ENCODE assay signal across 25 cellular contexts in the genomic region with DNA sequence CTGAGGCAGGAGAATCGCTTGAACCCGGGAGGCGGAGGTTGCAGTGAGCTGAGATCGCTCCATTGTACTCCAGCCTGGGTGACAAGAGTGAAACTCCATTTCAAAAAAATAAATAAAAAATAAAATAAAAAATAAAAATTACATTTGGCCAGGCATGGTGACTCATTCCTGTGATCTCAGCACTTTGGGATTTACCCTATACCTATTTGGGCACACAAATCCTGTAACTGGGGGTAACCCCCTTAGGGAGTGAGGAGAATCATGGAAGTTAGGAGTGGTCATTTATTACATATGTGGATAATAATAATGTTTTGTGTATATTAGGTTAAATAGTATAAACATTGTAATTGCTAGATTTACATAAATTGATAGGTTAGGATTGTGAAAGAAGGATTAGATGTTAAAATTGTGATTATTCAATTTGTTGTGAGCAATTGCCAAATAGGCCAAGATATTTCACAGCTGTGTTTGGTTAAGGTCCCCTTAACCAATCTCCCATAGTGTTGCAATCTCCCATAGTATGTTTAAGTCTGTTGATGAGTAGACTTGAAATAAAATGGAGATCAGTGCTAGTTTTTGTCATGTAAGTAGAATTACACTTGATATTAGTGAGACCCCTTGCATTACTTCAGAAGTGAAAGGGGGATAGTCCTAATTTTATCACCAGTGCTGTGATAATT. TPM values are rescaled to one million over a fixed set of nuclear protein-coding genes. Genes with fewer than 3 reads are reported as not detected.
A peak's percentile ranks its signal among the peaks of the same experiment; 100 is the strongest.
DNase-seq lines count a peak whose midpoint lies in the region; TF ChIP-seq lines count a peak whose summit lies in the region.
"Had no signal": no experiment of that assay in that cellular context is flagged by ENCODE, and none has a peak within 500 bp of the region (broad histone marks: within the 10 kb centered on the region; RNA-seq: fewer than 3 reads in every experiment).

No MANE protein-coding gene starts in this region.

- WGBS in prostate gland: 100% methylated on average over 4 of the region's 4 CpGs

- TF ChIP-seq CTCF in neutrophil (IDR thresholded peaks at IDR 0.05) (no peak), prostate gland (IDR thresholded peaks at IDR 0.05) (no peak)

- H3K27ac ChIP-seq in neutrophil (peak overlapping the region; percentile 30), prostate gland (no peak overlapping the region)
- H3K27ac ChIP-seq: foreskin keratinocyte, heart right ventricle, suprapubic skin, upper lobe of right lung, VCaP had no signal

- H3K4me3 ChIP-seq in neutrophil (ENCODE audit: low read depth in 1 of 2, low read length in 1 of 2) (no peak overlapping the region), prostate gland (no peak overlapping the region)
- H3K4me3 ChIP-seq: heart right ventricle, lung, suprapubic skin, upper lobe of right lung had no signal

- no peak for TF ChIP-seq POLR2A in prostate gland (IDR thresholded peaks at IDR 0.05)

- H3K36me3 ChIP-seq in neutrophil: no peaks in the 10 kb centered on the region
- no peaks in the 10 kb centered on the region for H3K36me3 ChIP-seq in prostate gland
- H3K36me3 ChIP-seq: suprapubic skin, upper lobe of right lung had no signal

- intact Hi-C loops in prostate gland (cut with DNase I): no loop called here

- peaks cover 5% of the 10 kb centered on the region for H3K9me3 ChIP-seq in neutrophil
- no peaks in the 10 kb centered on the region for H3K9me3 ChIP-seq in prostate gland
- H3K9me3 ChIP-seq: suprapubic skin, upper lobe of right lung had no signal

- H3K27me3 ChIP-seq in neutrophil: no peaks in the 10 kb centered on the region
- H3K27me3 ChIP-seq in prostate gland (replicated peaks; ENCODE audit: insufficient read depth): no peaks in the 10 kb centered on the region
- H3K27me3 ChIP-seq: foreskin keratinocyte, heart right ventricle, suprapubic skin, upper lobe of right lung had no signal

- DNase-seq in ELR (ENCODE audit: low read depth): peak; percentile 53
- peak; percentile 13 for DNase-seq in NCI-H226
- peak; percentile 73 for DNase-seq in fibroblast of peridontal ligament (ENCODE audit: extremely low read depth)
- no peak for DNase-seq in activated CD4-positive, alpha-beta T cell treated with anti-CD3 and anti-CD28 coated beads, Interleukin-2, amount 50 U/mL, for 48 hours
- DNase-seq in NCI-H2081 treated with DMSO at 0.1 percent for 48 hours (lab: John Stamatoyannopoulos, UW): no peak
- DNase-seq in prostate gland (ENCODE audit: low spot score): no peak
- DNase-seq: activated CD4-positive, alpha-beta T cell treated with anti-CD3 and anti-CD28 coated beads for 48 hours; activated gamma-delta T cell; activated naive CD8-positive, alpha-beta T cell treated with anti-CD3 and anti-CD28 coated beads, Interleukin-2, amount 10 ng/mL, durations not matched to agents 7 days and 5 days; activated T-cell treated with anti-CD3 and anti-CD28 coated beads, Interleukin-2, amount 50 U/mL, for 1 hour; Calu3; H9; heart right ventricle; NCI-H1436 treated with DMSO at 0.1 percent for 48 hours; NCI-H524; NK-92 treated with Interleukin-12 subunit alpha and Interleukin-12 subunit beta, amount 100 ng/mL, for 24 hours; SHP77 treated with DMSO at 0.1 percent for 48 hours; stimulated activated CD4-positive, alpha-beta T cell treated with anti-CD3 and anti-CD28 coated beads, Interleukin-4, amount 100 ng/mL, for 4 hours; stimulated activated naive B cell treated with anti-CD40 and anti-IgM and Interleukin-4, amounts not matched to agents 10 μg/mL and 1 μg/mL and 100 μg/mL, for 72 hours; upper lobe of right lung had no signal

- H3K4me1 ChIP-seq in neutrophil (ENCODE audit: control insufficient read depth in 1 of 2, insufficient read depth in 1 of 2, low read depth in 1 of 2, low read length in 1 of 2) (peaks cover 20 to 47% of the 10 kb centered on the region in 2 experiments), prostate gland (replicated peaks) (no peaks in the 10 kb centered on the region)
- H3K4me1 ChIP-seq: foreskin keratinocyte had no signal

RNA-seq across cellular contexts. Expression of gene ZNF844, which starts 30.7 kb away (rescaled TPM):
- total RNA-seq in prostate gland: 10 to 100 TPM; 13.4 to 16.2 TPM
- total RNA-seq: Calu3 had no signal

RNA-seq across cellular contexts. Expression of gene ZNF878, which starts 42.5 kb away (rescaled TPM):
- not detected for total RNA-seq in prostate gland
- total RNA-seq: upper lobe of right lung had no signal

RNA-seq across cellular contexts. Expression of gene ZNF20, which starts 44.9 kb away (rescaled TPM):
- 1 to 10 TPM in 1 of 2 donors, not detected in 1; 6.0 TPM for total RNA-seq in prostate gland

RNA-seq across cellular contexts. Expression of gene ZNF433, which starts 59.8 kb away (rescaled TPM):
- 10 to 100 TPM; 10.2 to 10.4 TPM for total RNA-seq in prostate gland

Comparison
In these comparisons a context has a peak if more than half of its experiments do, and no peak if none do; other contexts are left out.
1. DNase-seq: peak in ELR (single experiment), NCI-H226 (single experiment) and fibroblast of peridontal ligament (single experiment); none in activated CD4-positive, alpha-beta T cell treated with anti-CD3 and anti-CD28 coated beads, Interleukin-2, amount 50 U/mL, for 48 hours (0 of 2), NCI-H2081 treated with DMSO at 0.1 percent for 48 hours (single experiment) and prostate gland (single experiment).